Comparison of ENCODE assay signal across 10 cellular contexts in the genomic region with DNA sequence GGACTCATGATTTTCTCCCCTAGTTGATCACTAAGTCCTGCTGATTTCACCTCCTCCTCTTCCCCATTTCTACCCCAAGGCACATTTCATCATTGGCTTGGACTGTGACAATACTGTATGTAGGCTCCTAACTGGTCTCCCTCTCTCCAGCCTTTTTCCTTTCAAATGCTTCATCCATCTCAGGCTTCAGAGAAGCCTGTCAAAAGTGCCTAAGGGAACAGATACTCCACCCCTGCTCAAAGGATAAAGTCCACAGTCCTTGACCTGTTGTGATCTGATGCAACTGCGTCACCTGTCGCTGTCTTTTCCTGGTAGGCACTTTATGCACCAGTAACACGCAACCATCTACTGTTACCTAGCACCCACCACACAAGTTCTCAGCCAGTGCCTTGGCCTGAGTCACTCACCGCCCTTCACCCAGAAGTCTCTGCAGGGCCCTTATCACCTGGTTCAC. TPM values are rescaled to one million over a fixed set of nuclear protein-coding genes. Genes with fewer than 3 reads are reported as not detected.
DNase-seq lines count a peak whose midpoint lies in the region; ATAC-seq and TF ChIP-seq lines count a peak whose summit lies in the region.
"Had no signal": no experiment of that assay in that cellular context is flagged by ENCODE, and none has a peak within 500 bp of the region (broad histone marks: within the 10 kb centered on the region; RNA-seq: fewer than 3 reads in every experiment).

No MANE protein-coding gene starts in this region.

- no peak for TF ChIP-seq CTCF in glutamatergic neuron (IDR thresholded peaks at IDR 0.05; ENCODE audit: partially characterized antibody, unreplicated experiment)

- H3K36me3 Mint-ChIP-seq in glutamatergic neuron (ENCODE audit: unreplicated experiment): no peaks in the 10 kb centered on the region

- DNase-seq in NK-92 treated with Interleukin-12 subunit alpha and Interleukin-12 subunit beta, amount 100 ng/mL, for 24 hours (lab: John Stamatoyannopoulos, UW): peak; percentile 9
- DNase-seq in NK-92 (lab: John Stamatoyannopoulos, UW; ENCODE audit: unreplicated experiment) (no peak), OCI-M1 (lab: John Stamatoyannopoulos, UW) (peak; percentile 15), glutamatergic neuron (no peak), kidney glomerular epithelial cell (lab: John Stamatoyannopoulos, UW) (no peak)
- DNase-seq in stimulated activated naive CD8-positive, alpha-beta T cell treated with anti-CD3 and anti-CD28 coated beads, Interleukin-15, amount 100 ng/mL, for 72 hours: peak; percentile 17 to 37
- DNase-seq: T-helper 1 cell had no signal

- peak overlapping the region; percentile 71 for H3K4me3 Mint-ChIP-seq in glutamatergic neuron (ENCODE audit: unreplicated experiment)
- H3K4me3 Mint-ChIP-seq in stimulated activated naive CD8-positive, alpha-beta T cell treated with anti-CD3 and anti-CD28 coated beads, Interleukin-15, amount 100 ng/mL, for 72 hours: peak overlapping the region; percentile 2 to 23

- peaks cover 9% of the 10 kb centered on the region for H3K27me3 Mint-ChIP-seq in glutamatergic neuron (ENCODE audit: unreplicated experiment)
- H3K27me3 Mint-ChIP-seq in stimulated activated naive CD8-positive, alpha-beta T cell treated with anti-CD3 and anti-CD28 coated beads, Interleukin-15, amount 100 ng/mL, for 72 hours: no peaks in the 10 kb centered on the region

- ATAC-seq in stimulated activated naive CD8-positive, alpha-beta T cell treated with anti-CD3 and anti-CD28 coated beads, Interleukin-15, amount 100 ng/mL, for 72 hours: peak; percentile 77
- ATAC-seq in GM19452 (IDR thresholded peaks at IDR 0.05; ENCODE audit: unreplicated experiment) (no peak), GM21723 (IDR thresholded peaks at IDR 0.05; ENCODE audit: unreplicated experiment) (no peak)
- ATAC-seq: HCT116 had no signal

- peak overlapping the region; percentile 93 for H3K27ac Mint-ChIP-seq in glutamatergic neuron (ENCODE audit: unreplicated experiment)
- H3K27ac Mint-ChIP-seq in stimulated activated naive CD8-positive, alpha-beta T cell treated with anti-CD3 and anti-CD28 coated beads, Interleukin-15, amount 100 ng/mL, for 72 hours: peak overlapping the region; percentile 36 to 85

- H3K4me1 Mint-ChIP-seq in glutamatergic neuron (ENCODE audit: low read depth, unreplicated experiment): peaks cover 62% of the 10 kb centered on the region
- peaks cover 65% of the 10 kb centered on the region for H3K4me1 Mint-ChIP-seq in stimulated activated naive CD8-positive, alpha-beta T cell treated with anti-CD3 and anti-CD28 coated beads, Interleukin-15, amount 100 ng/mL, for 72 hours

- H3K9me3 Mint-ChIP-seq in glutamatergic neuron (ENCODE audit: unreplicated experiment): peaks cover 13% of the 10 kb centered on the region
- no peaks in the 10 kb centered on the region for H3K9me3 Mint-ChIP-seq in stimulated activated naive CD8-positive, alpha-beta T cell treated with anti-CD3 and anti-CD28 coated beads, Interleukin-15, amount 100 ng/mL, for 72 hours

RNA-seq across cellular contexts. Expression of a gene that starts 12.8 kb away (rescaled TPM):
- 330 TPM for total RNA-seq in glutamatergic neuron (ENCODE audit: unreplicated experiment)

RNA-seq across cellular contexts. Expression of a gene that starts 50.7 kb away (rescaled TPM):
- total RNA-seq in glutamatergic neuron (ENCODE audit: unreplicated experiment): 2.9 TPM

RNA-seq across cellular contexts. Expression of a gene that starts 52.6 kb away (rescaled TPM):
- 43.4 TPM for total RNA-seq in glutamatergic neuron (ENCODE audit: unreplicated experiment)

Comparison
In these comparisons a context has a peak if more than half of its experiments do, and no peak if none do; other contexts are left out.
1. DNase-seq: peak in NK-92 treated with Interleukin-12 subunit alpha and Interleukin-12 subunit beta, amount 100 ng/mL, for 24 hours (single experiment), OCI-M1 (single experiment) and stimulated activated naive CD8-positive, alpha-beta T cell treated with anti-CD3 and anti-CD28 coated beads, Interleukin-15, amount 100 ng/mL, for 72 hours (2 of 2); none in NK-92 (single experiment), glutamatergic neuron (single experiment) and kidney glomerular epithelial cell (single experiment).